Comparison of ENCODE assay signal across 13 cellular contexts in the genomic region with DNA sequence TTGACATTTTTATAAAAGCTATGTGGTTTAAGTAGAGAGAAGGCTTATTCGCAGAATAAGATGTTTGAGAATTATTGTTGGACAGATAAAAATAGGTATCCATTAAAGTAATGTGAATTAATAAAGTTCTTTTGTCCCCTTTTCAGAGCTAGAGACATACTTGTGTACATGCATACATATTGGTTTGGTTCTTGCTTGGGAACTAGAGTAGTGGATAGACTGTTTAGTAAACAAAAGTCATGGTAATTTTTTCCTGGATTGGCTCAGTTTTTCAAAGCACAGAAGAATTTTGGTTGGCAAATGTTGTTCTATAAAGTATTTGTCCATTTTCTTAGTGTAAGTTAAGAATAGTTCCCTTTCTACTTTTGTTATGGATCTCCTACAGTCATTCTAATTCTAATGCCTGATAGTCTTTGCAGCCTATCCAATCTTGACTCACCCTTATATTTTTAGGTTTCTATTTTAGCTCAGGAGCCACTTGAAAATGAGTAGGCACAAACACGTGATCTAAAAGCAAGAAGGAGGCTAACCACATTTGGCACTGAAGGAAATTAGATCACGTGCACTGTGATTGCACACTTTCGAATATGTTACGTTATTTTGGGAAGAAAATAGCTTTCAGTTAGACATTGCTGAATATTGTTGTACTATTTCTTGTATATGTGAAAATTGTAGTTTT. TPM values are rescaled to one million over a fixed set of nuclear protein-coding genes. Genes with fewer than 3 reads are reported as not detected.
DNase-seq lines count a peak whose midpoint lies in the region; ATAC-seq and TF ChIP-seq lines count a peak whose summit lies in the region.
"Had no signal": no experiment of that assay in that cellular context is flagged by ENCODE, and none has a peak within 500 bp of the region (broad histone marks: within the 10 kb centered on the region; RNA-seq: fewer than 3 reads in every experiment).

No MANE protein-coding gene starts in this region.

- H3K9me3 Mint-ChIP-seq in activated T-cell treated with anti-CD3 and anti-CD28 coated beads, Interleukin-2, amount 50 U/mL, for 4 hours, result peaks cover 6% of the 10 kb centered on the region
- peaks cover 5% of the 10 kb centered on the region for H3K9me3 Mint-ChIP-seq in central memory CD8-positive, alpha-beta T cell

- peaks cover 61% of the 10 kb centered on the region for H3K79me2 ChIP-seq in MM.1S (ENCODE audit: low read length)

- H3K27me3 ChIP-seq in MM.1S (replicated peaks; ENCODE audit: insufficient read depth, low read length) (no peaks in the 10 kb centered on the region), skeletal muscle tissue (ENCODE audit: control insufficient read depth in 3 of 3, insufficient read depth in 3 of 3, low read length in 3 of 3) (no peaks in the 10 kb centered on the region), prostate gland (replicated peaks; ENCODE audit: insufficient read depth) (no peaks in the 10 kb centered on the region)

- H3K9ac ChIP-seq in MM.1S (ENCODE audit: low read length), result no peak overlapping the region
- H3K9ac ChIP-seq in skeletal muscle tissue (ENCODE audit: low read depth in 1 of 3, low read length in 3 of 3), result no peak overlapping the region

- peak overlapping the region; percentile 81 for H3K27ac Mint-ChIP-seq in central memory CD8-positive, alpha-beta T cell (ENCODE audit: low read depth)
- H3K27ac Mint-ChIP-seq: HFFc6; T-helper 1 cell treated with Interleukin-12 subunit alpha and Interleukin-12 subunit beta and Interleukin-4 antibody, amounts not matched to agents 30 μg/mL and 1 μg/mL, for 36 hours had no signal

- H3K36me3 ChIP-seq in MM.1S (replicated peaks; ENCODE audit: insufficient read depth, low read length) (no peaks in the 10 kb centered on the region), skeletal muscle tissue (ENCODE audit: control insufficient read depth in 3 of 3, insufficient read depth in 3 of 3, low read length in 3 of 3) (no peaks in the 10 kb centered on the region), prostate gland (no peaks in the 10 kb centered on the region)

- DNase-seq in activated T-cell treated with anti-CD3 and anti-CD28 coated beads, Interleukin-2, amount 50 U/mL, for 4 hours, result no peak
- DNase-seq in activated T-cell treated with anti-CD3 and anti-CD28 coated beads for 4 hours (no peak), MM.1S (peak; percentile 81), COR-L47 (lab: John Stamatoyannopoulos, UW) (no peak), prostate gland (ENCODE audit: low spot score) (no peak), cerebellar cortex (ENCODE audit: low spot score) (no peak)
- DNase-seq in central memory CD8-positive, alpha-beta T cell (ENCODE audit: low spot score in 2 of 2), result no peak
- DNase-seq: activated CD8-positive, alpha-beta memory T cell treated with anti-CD3 and anti-CD28 coated beads for 24 hours; effector CD8-positive, alpha-beta T cell; HFFc6; NCI-H2029 had no signal

- H3K4me1 Mint-ChIP-seq in activated T-cell treated with anti-CD3 and anti-CD28 coated beads, Interleukin-2, amount 50 U/mL, for 4 hours (ENCODE audit: low read depth), result peaks cover 56% of the 10 kb centered on the region
- H3K4me1 Mint-ChIP-seq in central memory CD8-positive, alpha-beta T cell, result peaks cover 65% of the 10 kb centered on the region

- H3K4me2 ChIP-seq in MM.1S (ENCODE audit: low read depth, low read length), result peak overlapping the region; percentile 22; the same call in 1 of the 2 replicates

- no peaks in the 10 kb centered on the region for H3K9me2 ChIP-seq in MM.1S (replicated peaks; ENCODE audit: insufficient read depth, low read length)

- no peak overlapping the region for H2AFZ ChIP-seq in MM.1S (ENCODE audit: low read length)

- H3K9me3 ChIP-seq in MM.1S (replicated peaks; ENCODE audit: insufficient read depth, low read length) (no peaks in the 10 kb centered on the region), skeletal muscle tissue (ENCODE audit: control insufficient read depth in 3 of 3, low read length in 3 of 3) (peaks cover 0 to 3% (median 0%) of the 10 kb centered on the region in 3 donors), prostate gland (no peaks in the 10 kb centered on the region)

- peak; percentile 45 to 67 for ATAC-seq in activated T-cell treated with anti-CD3 and anti-CD28 coated beads, Interleukin-2, amount 50 U/mL, for 4 hours
- ATAC-seq in central memory CD8-positive, alpha-beta T cell (replicated peaks; ENCODE audit: extremely low read depth, poor library complexity, severe bottlenecking), result peak; percentile 29

- H3K36me3 Mint-ChIP-seq in activated T-cell treated with anti-CD3 and anti-CD28 coated beads, Interleukin-2, amount 50 U/mL, for 4 hours (ENCODE audit: insufficient read depth), result peaks cover 8% of the 10 kb centered on the region
- peaks cover 9% of the 10 kb centered on the region for H3K36me3 Mint-ChIP-seq in central memory CD8-positive, alpha-beta T cell (ENCODE audit: insufficient read depth)

- H4K20me1 ChIP-seq in MM.1S (ENCODE audit: insufficient read depth, low read length), result no peaks in the 10 kb centered on the region

- no peaks in the 10 kb centered on the region for H3F3A ChIP-seq in MM.1S (ENCODE audit: insufficient read depth, low read length)

- 0 out of 2 replicates have a peak overlapping the region, but pooled peaks have one; percentile 5 for H3K4me3 ChIP-seq in MM.1S (ENCODE audit: low read length)
- peak overlapping the region in 1 of 3 donors; percentile 4 for H3K4me3 ChIP-seq in skeletal muscle tissue (ENCODE audit: low read length in 3 of 3)
- no peak overlapping the region for H3K4me3 ChIP-seq in prostate gland

- peak overlapping the region; percentile 25 for H3K4me3 Mint-ChIP-seq in activated T-cell treated with anti-CD3 and anti-CD28 coated beads, Interleukin-2, amount 50 U/mL, for 4 hours
- peak overlapping the region; percentile 66 for H3K4me3 Mint-ChIP-seq in central memory CD8-positive, alpha-beta T cell
- H3K4me3 Mint-ChIP-seq: HFFc6; T-helper 1 cell treated with Interleukin-12 subunit alpha and Interleukin-12 subunit beta and Interleukin-4 antibody, amounts not matched to agents 30 μg/mL and 1 μg/mL, for 36 hours had no signal

- 82% methylated on average over 5 of the region's 5 CpGs for WGBS in prostate gland

- TF ChIP-seq POLR2A in prostate gland (IDR thresholded peaks at IDR 0.05), result no peak

- intact Hi-C loops in prostate gland (cut with DNase I), result no loop called here

- peaks cover 43% of the 10 kb centered on the region for H3K4me1 ChIP-seq in MM.1S (ENCODE audit: low read length)
- peaks cover 0 to 4% (median 3%) of the 10 kb centered on the region in 3 donors for H3K4me1 ChIP-seq in skeletal muscle tissue (ENCODE audit: control insufficient read depth in 3 of 3, insufficient read depth in 3 of 3, low read length in 3 of 3)
- H3K4me1 ChIP-seq in prostate gland (replicated peaks), result no peaks in the 10 kb centered on the region

- no peak for TF ChIP-seq CTCF in MM.1S (IDR thresholded peaks at IDR 0.05; ENCODE audit: low read length)
- TF ChIP-seq CTCF in prostate gland (IDR thresholded peaks at IDR 0.05), result no peak

- H3K27me3 Mint-ChIP-seq in activated T-cell treated with anti-CD3 and anti-CD28 coated beads, Interleukin-2, amount 50 U/mL, for 4 hours (ENCODE audit: low read depth), result no peaks in the 10 kb centered on the region
- no peaks in the 10 kb centered on the region for H3K27me3 Mint-ChIP-seq in central memory CD8-positive, alpha-beta T cell

- H3K27ac ChIP-seq in MM.1S (ENCODE audit: low read length), result peak overlapping the region; percentile 29; the same call in 1 of the 2 replicates
- peak overlapping the region; percentile 48 for H3K27ac ChIP-seq in skeletal muscle tissue (ENCODE audit: low read depth, low read length)
- H3K27ac ChIP-seq in prostate gland, result no peak overlapping the region

RNA-seq across cellular contexts. Expression of a gene that starts 47.0 kb away (rescaled TPM):
- 10 to 100 TPM; 16.9 to 23.2 (median 22.3) TPM for total RNA-seq in activated T-cell treated with anti-CD3 and anti-CD28 coated beads, Interleukin-2, amount 50 U/mL, for 4 hours
- 30.3 TPM for total RNA-seq in skeletal muscle tissue
- total RNA-seq in prostate gland, result 10 to 100 TPM; 32.3 to 41.5 TPM

Comparison
In these comparisons a context has a peak if more than half of its experiments do, and no peak if none do; other contexts are left out.
1. H3K27ac ChIP-seq: peak in MM.1S (single experiment) and skeletal muscle tissue (single experiment); none in prostate gland (0 of 2).